In the genomic region with DNA sequence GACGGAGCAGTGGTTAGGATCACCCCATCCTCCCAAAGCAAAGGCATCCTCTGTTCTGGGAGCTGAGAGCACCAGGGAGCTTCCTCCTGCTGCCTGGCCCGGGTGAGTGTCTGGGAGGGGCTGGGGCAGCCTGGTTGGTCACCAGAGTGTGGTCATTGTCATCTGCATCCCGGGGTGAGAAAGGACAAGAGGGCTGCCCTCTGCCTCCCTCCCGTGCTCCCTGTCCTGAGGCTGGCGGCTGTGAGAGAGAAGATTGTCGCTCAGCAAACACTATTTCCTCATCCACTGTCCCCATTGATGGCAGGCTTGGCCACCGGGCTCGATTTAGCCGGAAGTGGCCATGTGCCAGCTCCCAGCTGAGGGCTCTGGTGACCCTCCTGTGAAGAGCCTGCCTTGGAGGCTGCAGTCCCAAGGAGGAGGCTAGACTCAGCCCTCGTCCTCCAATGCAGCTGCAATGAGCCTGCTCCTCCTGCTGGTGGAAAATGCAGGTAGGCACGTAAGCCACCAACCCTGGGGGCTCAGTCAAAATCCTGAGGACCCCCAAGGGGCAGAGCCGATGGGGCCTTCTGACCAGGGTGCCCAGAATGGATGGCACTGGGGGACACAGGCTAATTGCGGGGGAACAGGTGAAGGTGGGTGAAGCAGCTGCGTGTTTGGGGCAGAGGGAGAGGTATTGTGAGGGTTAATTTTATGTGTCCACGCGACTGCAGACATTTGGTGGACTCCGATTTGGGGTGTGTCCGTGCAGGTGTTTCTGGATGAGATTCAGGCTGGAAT, we compare ENCODE assay signal across 1 cellular context.
TF ChIP-seq lines count a peak whose summit lies in the region.

No MANE protein-coding gene starts in this region.

TF ChIP-seq in HCT116, 20 proteins besides CTCF, POLR2A, EP300 and RAD21 (continued from another document):
- TF ChIP-seq, protein P1, sequence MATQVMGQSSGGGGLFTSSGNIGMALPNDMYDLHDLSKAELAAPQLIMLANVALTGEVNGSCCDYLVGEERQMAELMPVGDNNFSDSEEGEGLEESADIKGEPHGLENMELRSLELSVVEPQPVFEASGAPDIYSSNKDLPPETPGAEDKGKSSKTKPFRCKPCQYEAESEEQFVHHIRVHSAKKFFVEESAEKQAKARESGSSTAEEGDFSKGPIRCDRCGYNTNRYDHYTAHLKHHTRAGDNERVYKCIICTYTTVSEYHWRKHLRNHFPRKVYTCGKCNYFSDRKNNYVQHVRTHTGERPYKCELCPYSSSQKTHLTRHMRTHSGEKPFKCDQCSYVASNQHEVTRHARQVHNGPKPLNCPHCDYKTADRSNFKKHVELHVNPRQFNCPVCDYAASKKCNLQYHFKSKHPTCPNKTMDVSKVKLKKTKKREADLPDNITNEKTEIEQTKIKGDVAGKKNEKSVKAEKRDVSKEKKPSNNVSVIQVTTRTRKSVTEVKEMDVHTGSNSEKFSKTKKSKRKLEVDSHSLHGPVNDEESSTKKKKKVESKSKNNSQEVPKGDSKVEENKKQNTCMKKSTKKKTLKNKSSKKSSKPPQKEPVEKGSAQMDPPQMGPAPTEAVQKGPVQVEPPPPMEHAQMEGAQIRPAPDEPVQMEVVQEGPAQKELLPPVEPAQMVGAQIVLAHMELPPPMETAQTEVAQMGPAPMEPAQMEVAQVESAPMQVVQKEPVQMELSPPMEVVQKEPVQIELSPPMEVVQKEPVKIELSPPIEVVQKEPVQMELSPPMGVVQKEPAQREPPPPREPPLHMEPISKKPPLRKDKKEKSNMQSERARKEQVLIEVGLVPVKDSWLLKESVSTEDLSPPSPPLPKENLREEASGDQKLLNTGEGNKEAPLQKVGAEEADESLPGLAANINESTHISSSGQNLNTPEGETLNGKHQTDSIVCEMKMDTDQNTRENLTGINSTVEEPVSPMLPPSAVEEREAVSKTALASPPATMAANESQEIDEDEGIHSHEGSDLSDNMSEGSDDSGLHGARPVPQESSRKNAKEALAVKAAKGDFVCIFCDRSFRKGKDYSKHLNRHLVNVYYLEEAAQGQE (IDR thresholded peaks at IDR 0.05; ENCODE audit: low read depth) = no peak
- TF ChIP-seq ZBTB33 (IDR thresholded peaks at IDR 0.05; ENCODE audit: extremely low read depth, insufficient replicate concordance, low read length) (no peak), EZH2 (IDR thresholded peaks at IDR 0.05) (no peak), SP1 (IDR thresholded peaks at IDR 0.05; ENCODE audit: low read depth) (no peak), EZH2phosphoT487 (IDR thresholded peaks at IDR 0.05; ENCODE audit: borderline replicate concordance) (no peak), ZFX (IDR thresholded peaks at IDR 0.05) (no peak), SRF (IDR thresholded peaks at IDR 0.05; ENCODE audit: low read depth) (no peak), TCF7L2 (IDR thresholded peaks at IDR 0.05; ENCODE audit: borderline replicate concordance, extremely low read depth, insufficient read depth, insufficient read length) (no peak), MAX (IDR thresholded peaks at IDR 0.05) (no peak), FOSL1 (IDR thresholded peaks at IDR 0.05; ENCODE audit: low read depth) (no peak), CBX3 (IDR thresholded peaks at IDR 0.05; ENCODE audit: low read depth) (no peak)
TF ChIP-seq in HCT116: peak in this region for 0.
